In genomic region chr22:38067028-38067415, GRCh38 we compare ENCODE assay signal across 1 cellular context.
TF ChIP-seq lines count a peak whose summit lies in the region.

No MANE protein-coding gene starts in this region.

TF ChIP-seq in GM23338, 12 proteins besides CTCF, POLR2A, EP300 and RAD21 (continued from another document):
- no peak for TF ChIP-seq ZNF462 (CRISPR knock-in tag; IDR thresholded peaks at IDR 0.05)
- TF ChIP-seq REST (IDR thresholded peaks at IDR 0.05; ENCODE audit: unreplicated experiment): no peak
- TF ChIP-seq ZNF331 (CRISPR knock-in tag; IDR thresholded peaks at IDR 0.05; ENCODE audit: low read depth): no peak
